ENCODE assay signal across 27 cellular contexts in genomic region chr4:11160288-11160687, GRCh38.
"Had no signal": no experiment of that assay in that cellular context is flagged by ENCODE, and none has a peak within 500 bp of the region (broad histone marks: within the 10 kb centered on the region; RNA-seq: fewer than 3 reads in every experiment).

No MANE protein-coding gene starts in this region.

- DNase-seq: islet precursor cell; left ventricle myocardium inferior; mesendoderm; naive B cell; natural killer cell; nephron progenitor cell; occipital lobe; ovary; retina; right cardiac atrium; stimulated activated CD4-positive, alpha-beta T cell treated with anti-CD3 and anti-CD28 coated beads, Interleukin-12 subunit alpha, Interleukin-12 subunit beta, amount 100 ng/mL, for 4 hours; stimulated activated CD4-positive, alpha-beta T cell treated with anti-CD3 and anti-CD28 coated beads, Interleukin-15, amount 100 ng/mL, for 24 hours; stimulated activated CD4-positive, alpha-beta T cell treated with anti-CD3 and anti-CD28 coated beads, Interleukin-2, amount 100 ng/mL, for 24 hours; stimulated activated CD4-positive, alpha-beta T cell treated with anti-CD3 and anti-CD28 coated beads, Interleukin-4, amount 100 ng/mL, for 1 hour; stimulated activated naive B cell treated with anti-CD40 and anti-IgM and Interleukin-4, amounts not matched to agents 10 μg/mL and 1 μg/mL and 100 μg/mL, for 72 hours; stimulated activated naive CD8-positive, alpha-beta T cell treated with anti-CD3 and anti-CD28 coated beads, Interleukin-15, Interleukin-2, amounts not matched to agents 100 U/mL and 50 U/mL, for 24 hours; stomach; testis; thyroid gland; transverse colon; upper lobe of left lung had no signal

- H3K4me3 ChIP-seq: left ventricle myocardium inferior, lung, neural progenitor cell, ovary, prostate gland, skin epidermis, stomach, testis, thyroid gland, transverse colon, upper lobe of left lung, vagina had no signal

- ATAC-seq: natural killer cell; right cardiac atrium; sciatic nerve; stimulated activated naive B cell treated with anti-CD40 and anti-IgM and Interleukin-4, amounts not matched to agents 10 μg/mL and 1 μg/mL and 100 μg/mL, for 72 hours; stimulated activated naive CD8-positive, alpha-beta T cell treated with anti-CD3 and anti-CD28 coated beads, Interleukin-15, Interleukin-2, amounts not matched to agents 100 U/mL and 50 U/mL, for 24 hours had no signal
